ENCODE assay signal across 10 cellular contexts in genomic region chr20:3935295-3935955, GRCh38. TPM values are rescaled to one million over a fixed set of nuclear protein-coding genes. Genes with fewer than 3 reads are reported as not detected.
DNase-seq lines count a peak whose midpoint lies in the region; ATAC-seq, FAIRE-seq and TF ChIP-seq lines count a peak whose summit lies in the region.
"Had no signal": no experiment of that assay in that cellular context is flagged by ENCODE, and none has a peak within 500 bp of the region (broad histone marks: within the 10 kb centered on the region; RNA-seq: fewer than 3 reads in every experiment).

No MANE protein-coding gene starts in this region.

- H3K23ac ChIP-seq in IMR-90 (ENCODE audit: low read depth, low read length), result no peak overlapping the region

- H3K27me3 ChIP-seq in IMR-90 (ENCODE audit: control insufficient read depth, insufficient read depth, low read length) (no peaks in the 10 kb centered on the region), HepG2 (ENCODE audit: control insufficient read depth in 1 of 2, insufficient read depth in 2 of 2, low read length in 2 of 2) (no peaks in the 10 kb centered on the region)

- no peak for TF ChIP-seq CTCF in IMR-90 (conservative IDR thresholded peaks at IDR 0.05; ENCODE audit: low read depth, low read length)
- TF ChIP-seq CTCF in HepG2 (CRISPR knock-in tag; IDR thresholded peaks at IDR 0.05), result no peak
- TF ChIP-seq CTCF in GM20000 (IDR thresholded peaks at IDR 0.05; ENCODE audit: extremely low read depth, missing control alignments), result no peak

- H2BK20ac ChIP-seq in IMR-90 (ENCODE audit: low read depth, low read length), result no peak overlapping the region

- TF ChIP-seq RAD21 in IMR-90 (IDR thresholded peaks at IDR 0.05; ENCODE audit: low read length) (no peak), HepG2 (CRISPR knock-in tag; IDR thresholded peaks at IDR 0.05) (no peak)

- peak overlapping the region; percentile 25; the same call in 1 of the 2 replicates for H3K14ac ChIP-seq in IMR-90 (replicated peaks; ENCODE audit: low read depth, low read length)

- H3K4me3 ChIP-seq in IMR-90 (ENCODE audit: insufficient read depth, low read depth, low read length) (no peak overlapping the region), HepG2 (replicated peaks in 1 of 3; ENCODE audit: insufficient read depth in 1 of 3, low read depth in 2 of 3, low read length in 3 of 3) (no peak overlapping the region), urinary bladder (ENCODE audit: low read depth, low read length) (no peak overlapping the region)

- peaks cover 16 to 67% of the 10 kb centered on the region in 2 experiments for H3K79me1 ChIP-seq in IMR-90 (ENCODE audit: low read depth in 1 of 2, low read length in 2 of 2)

- no peak for DNase-seq in IMR-90
- peak; percentile 13 to 15 for DNase-seq in cerebellar nuclear complex (lab: John Stamatoyannopoulos, UW)
- DNase-seq in HepG2 (ENCODE audit: low spot score), result no peak
- DNase-seq in GM20000 (ENCODE audit: low spot score), result no peak
- DNase-seq in NCI-H345 treated with DMSO at 0.1 percent for 48 hours (lab: John Stamatoyannopoulos, UW; ENCODE audit: unreplicated experiment), result no peak
- no peak for DNase-seq in stimulated activated CD4-positive, alpha-beta T cell treated with anti-CD3 and anti-CD28 coated beads, Interleukin-1b, Interleukin-23, amount 100 ng/mL, for 48 hours
- DNase-seq: HCEC 1CT, Kasumi-1, retina had no signal

- H4K20me1 ChIP-seq in IMR-90 (ENCODE audit: insufficient read depth, low read length), result 0 out of 2 replicates have a peak, but pooled peaks cover 7% of the 10 kb centered on the region
- no peaks in the 10 kb centered on the region for H4K20me1 ChIP-seq in HepG2 (ENCODE audit: insufficient read depth, low read length)

- H4K91ac ChIP-seq in IMR-90 (ENCODE audit: insufficient read depth, low read depth, low read length), result no peak overlapping the region

- FAIRE-seq in HepG2 (lab: Jason Lieb, UNC), result no peak

- no peak overlapping the region for H2AFZ ChIP-seq in IMR-90 (replicated peaks; ENCODE audit: low read length, poor library complexity)
- H2AFZ ChIP-seq in HepG2 (ENCODE audit: low read length), result no peak overlapping the region

- H3K79me2 ChIP-seq in HepG2 (ENCODE audit: insufficient read depth, low read length), result no peaks in the 10 kb centered on the region

- intact Hi-C loops in IMR-90 (cut with micrococcal nuclease) (no loop called here), HepG2 (cut with micrococcal nuclease; ENCODE audit: unreplicated experiment) (no loop called here)

- 36% methylated on average over 2 of the region's 6 CpGs; no CpG with 5 or more reads in 1 of the 2 experiments for WGBS in IMR-90 (ENCODE audit: extremely low coverage in 2 of 2, insufficient read length in 1 of 2), 2 experiments
- WGBS in HepG2 (ENCODE audit: low lambda C conversion rate), result 79% methylated on average over 6 of the region's 6 CpGs
- WGBS in urinary bladder, result 28% methylated on average over 6 of the region's 6 CpGs

- H2BK5ac ChIP-seq in IMR-90 (ENCODE audit: low read depth, low read length, poor library complexity, severe bottlenecking), result no peak overlapping the region

- H3K56ac ChIP-seq in IMR-90 (ENCODE audit: extremely low read depth, insufficient read depth, low read length), result no peak overlapping the region

- TF ChIP-seq EP300 in HepG2 (IDR thresholded peaks at IDR 0.05; ENCODE audit: low read depth in 2 of 2, low read length in 2 of 2) (no peak), HepG2 (CRISPR knock-in tag; IDR thresholded peaks at IDR 0.05; ENCODE audit: borderline replicate concordance) (no peak)

- peaks cover 12% of the 10 kb centered on the region for H3K4me1 ChIP-seq in IMR-90 (ENCODE audit: control insufficient read depth, insufficient read depth, low read length)
- H3K4me1 ChIP-seq in HepG2 (ENCODE audit: insufficient read depth, low read length), result peaks cover 11% of the 10 kb centered on the region
- peaks cover 2% of the 10 kb centered on the region for H3K4me1 ChIP-seq in urinary bladder (ENCODE audit: insufficient read depth)

- TF ChIP-seq POLR2A in IMR-90 (IDR thresholded peaks at IDR 0.05; ENCODE audit: low read depth, low read length), result no peak
- TF ChIP-seq POLR2A in HepG2 (IDR thresholded peaks at IDR 0.05; ENCODE audit: insufficient read depth in 1 of 2, low read depth in 2 of 2, low read length in 2 of 2), result no peak

- H2BK120ac ChIP-seq in IMR-90 (ENCODE audit: low read depth, low read length), result no peak overlapping the region

- H2BK15ac ChIP-seq in IMR-90 (ENCODE audit: low read depth, low read length), result no peak overlapping the region

- no peak overlapping the region for H4K8ac ChIP-seq in IMR-90 (ENCODE audit: low read depth in 2 of 2, low read length in 2 of 2)

- in situ Hi-C loops in IMR-90 (cut with MboI; ENCODE audit: low sequenced_read_pairs), result no loop called here
- in situ Hi-C loops in HepG2 (cut with HindIII; ENCODE audit: extremely low pct_ligation_motif_present, low pct_unique_long_range_greater_than_20kb), result no loop called here

- H3K9me3 ChIP-seq in IMR-90 (ENCODE audit: control insufficient read depth, insufficient read depth, low read length), result no peaks in the 10 kb centered on the region
- H3K9me3 ChIP-seq in HepG2 (ENCODE audit: low read length), result no peaks in the 10 kb centered on the region

- H2AK9ac ChIP-seq in IMR-90 (replicated peaks; ENCODE audit: low read depth, low read length, poor library complexity), result peak overlapping the region; percentile 35

- H3K9ac ChIP-seq in IMR-90 (ENCODE audit: low read depth, low read length) (no peak overlapping the region), HepG2 (ENCODE audit: insufficient read depth, low read depth, low read length) (no peak overlapping the region)

- dilution Hi-C loops in IMR-90 (cut with HindIII; ENCODE audit: low sequenced_read_pairs, unreplicated experiment), result no loop called here

- no peak overlapping the region for H3K4ac ChIP-seq in IMR-90 (ENCODE audit: low read depth, low read length)

- no peak overlapping the region for H3K18ac ChIP-seq in IMR-90 (ENCODE audit: low read depth, low read length)

- H3K27ac ChIP-seq in IMR-90 (ENCODE audit: insufficient read depth, low read length), result no peak overlapping the region
- no peak overlapping the region for H3K27ac ChIP-seq in HepG2 (ENCODE audit: extremely low read length, insufficient read depth, low read length)
- peak overlapping the region; percentile 44 for H3K27ac ChIP-seq in urinary bladder (ENCODE audit: low read depth)

- H4K5ac ChIP-seq in IMR-90 (ENCODE audit: low read depth, low read length), result no peak overlapping the region

- H3K4me2 ChIP-seq in IMR-90 (ENCODE audit: low read depth, low read length) (no peak overlapping the region), HepG2 (ENCODE audit: low read depth, low read length) (no peak overlapping the region)

- BruUV-seq in IMR-90 (replicated peaks; lab: Mats Ljungman, UMichigan), result no TSS peak
- BruUV-seq in HepG2 (replicated peaks; lab: Mats Ljungman, UMichigan), result no TSS peak

- peaks cover 52% of the 10 kb centered on the region for H3K36me3 ChIP-seq in IMR-90 (ENCODE audit: control insufficient read depth, insufficient read depth, low read length)
- no peaks in the 10 kb centered on the region; a peak in 2 of 5 replicates for H3K36me3 ChIP-seq in HepG2 (replicated peaks in 1 of 2; ENCODE audit: control insufficient read depth in 1 of 2, insufficient read depth in 2 of 2, low read length in 2 of 2)
- no peaks in the 10 kb centered on the region for H3K36me3 ChIP-seq in urinary bladder (ENCODE audit: insufficient read depth)

- POLR2A ChIA-PET in IMR-90 (lab: Charles Lee; ENCODE audit: unreplicated experiment), result no interaction called here
- POLR2A ChIA-PET in HepG2 (lab: Yijun Ruan, JAX), result no interaction called here

- no peak; the same call in 1 of the 2 replicates for ATAC-seq in IMR-90 (ENCODE audit: low read depth)
- no peak for ATAC-seq in HepG2

- no peak overlapping the region for H2AK5ac ChIP-seq in IMR-90 (ENCODE audit: low read depth, low read length)

- CTCF ChIA-PET in IMR-90 (lab: Yijun Ruan, JAX) (no interaction called here), HepG2 (lab: Yijun Ruan, JAX; ENCODE audit: low intra/inter-chr PET ratio, low total read pairs) (no interaction called here)

- H3K9me1 ChIP-seq in IMR-90 (ENCODE audit: insufficient read depth, low read length), result peaks cover 38% of the 10 kb centered on the region

TF ChIP-seq in IMR-90, 13 proteins besides CTCF, POLR2A, EP300 and RAD21 (continues in another document):
- no peak for TF ChIP-seq BHLHE40 (IDR thresholded peaks at IDR 0.05; ENCODE audit: low read depth, low read length)
- TF ChIP-seq NFE2L2 (IDR thresholded peaks at IDR 0.05; ENCODE audit: low read depth, low read length), result no peak

TF ChIP-seq in HepG2, 621 proteins besides CTCF, POLR2A, EP300 and RAD21 (continues in another document):
- no peak for TF ChIP-seq SAP130 (CRISPR knock-in tag; IDR thresholded peaks at IDR 0.05; ENCODE audit: low read depth)

RNA-seq across cellular contexts. Expression of gene PANK2, which starts 46.2 kb away (rescaled TPM):
- 28.1 and 47.8 TPM in 2 replicates for total RNA-seq in IMR-90 (2012; rRNA removed)
- polyA plus RNA-seq in IMR-90 (2012; rRNA removed), result 15.8 and 17.7 TPM in 2 replicates
- 7.9 and 8.4 TPM in 2 replicates for polyA plus RNA-seq in IMR-90 (2012; cell fraction: cytosol; rRNA removed)
- 29.3 and 35.5 TPM in 2 replicates for polyA plus RNA-seq in IMR-90 (2012; cell fraction: nucleus; rRNA removed; ENCODE audit: low replicate concordance)
- total RNA-seq in HepG2 (2016; rRNA removed; fragmentation: Illumina TruSeq; extraction: Trizol), result 123 and 127 TPM in 2 replicates
- 91.5 and 107 TPM in 2 replicates for total RNA-seq in HepG2 (2016; cell fraction: cytosol; rRNA removed; fragmentation: Illumina TruSeq; extraction: Trizol; ENCODE audit: low read depth)
- 126 TPM in 2 replicates for total RNA-seq in HepG2 (2016; cell fraction: insoluble cytoplasmic fraction; rRNA removed; fragmentation: Illumina TruSeq; extraction: Trizol)
- 107 and 121 TPM in 2 replicates for total RNA-seq in HepG2 (2016; cell fraction: membrane; rRNA removed; fragmentation: Illumina TruSeq; extraction: Trizol)
- total RNA-seq in HepG2 (2016; cell fraction: nucleus; rRNA removed; fragmentation: Illumina TruSeq; extraction: Trizol), result 89.8 and 90.2 TPM in 2 replicates
- 31.2 and 39.2 TPM in 2 replicates for polyA plus RNA-seq in HepG2 (2011; rRNA removed)
- polyA plus RNA-seq in HepG2 (2011; cell fraction: cytosol; rRNA removed), result 23.0 and 31.7 TPM in 2 replicates
- 41.6 and 42.6 TPM in 2 replicates for polyA plus RNA-seq in HepG2 (2011; cell fraction: nucleus; rRNA removed)
- 57.3 and 61.8 TPM in 2 replicates for polyA plus RNA-seq in HepG2 (2012)
- polyA plus RNA-seq in HepG2 (2016; cell fraction: cytosol; fragmentation: Illumina TruSeq; extraction: Trizol; ENCODE audit: low read depth), result 37.8 and 43.1 TPM in 2 replicates
- 105 and 120 TPM in 2 replicates for polyA plus RNA-seq in HepG2 (2016; cell fraction: insoluble cytoplasmic fraction; fragmentation: Illumina TruSeq; extraction: Trizol; ENCODE audit: low read depth)
- 70.7 and 71.1 TPM in 2 replicates for polyA plus RNA-seq in HepG2 (2016; cell fraction: membrane; fragmentation: Illumina TruSeq; extraction: Trizol; ENCODE audit: low read depth)
- 77.9 and 84.3 TPM in 2 replicates for polyA plus RNA-seq in HepG2 (2016; cell fraction: nucleus; fragmentation: Illumina TruSeq; extraction: Trizol; ENCODE audit: insufficient read depth, low read depth)
- polyA minus RNA-seq in HepG2 (2011; rRNA and poly(A)+ RNA removed; ENCODE audit: low replicate concordance), result 24.2 and 40.6 TPM in 2 replicates
- 23.3 and 28.9 TPM in 2 replicates for polyA minus RNA-seq in HepG2 (2011; cell fraction: cytosol; rRNA and poly(A)+ RNA removed)
- 83.4 and 101 TPM in 2 replicates for polyA minus RNA-seq in HepG2 (2011; cell fraction: nucleus; rRNA and poly(A)+ RNA removed)
- total RNA-seq in urinary bladder, result 53.4 TPM
- polyA plus RNA-seq in urinary bladder, result 22.1 TPM

Comparison
In these comparisons a context has a peak if more than half of its experiments do, and no peak if none do; other contexts are left out.
1. DNase-seq: peak in cerebellar nuclear complex (2 of 2); none in IMR-90 (single experiment), HepG2 (single experiment), GM20000 (single experiment), NCI-H345 treated with DMSO at 0.1 percent for 48 hours (single experiment) and stimulated activated CD4-positive, alpha-beta T cell treated with anti-CD3 and anti-CD28 coated beads, Interleukin-1b, Interleukin-23, amount 100 ng/mL, for 48 hours (single experiment).